In genomic region chr2:45567974-45568789, GRCh38 we compare ENCODE assay signal across 8 cellular contexts. TPM values are rescaled to one million over a fixed set of nuclear protein-coding genes. Genes with fewer than 3 reads are reported as not detected.
A peak's percentile ranks its signal among the peaks of the same experiment; 100 is the strongest.
DNase-seq lines count a peak whose midpoint lies in the region; ATAC-seq, FAIRE-seq and TF ChIP-seq lines count a peak whose summit lies in the region.

No MANE protein-coding gene starts in this region.

- peak; percentile 45 for DNase-seq in activated CD4-positive, alpha-beta T cell treated with anti-CD3 and anti-CD28 coated beads, Interleukin-2, amount 10 ng/mL, durations not matched to agents 7 days and 5 days
- DNase-seq in activated CD4-positive, alpha-beta T cell treated with anti-CD3 and anti-CD28 coated beads, Interleukin-2, amount 50 U/mL, for 48 hours = no peak
- DNase-seq in PC-3 (peak; percentile 3), fibroblast of villous mesenchyme (ENCODE audit: low read depth) (peak; percentile 95), small intestine (peak; percentile 85), coronary artery (ENCODE audit: low spot score) (no peak), iPS-NIHi11 (ENCODE audit: low spot score) (no peak)

- H3K4me3 ChIP-seq in PC-3 (ENCODE audit: low read length) = no peak overlapping the region
- peak overlapping the region; percentile 21 for H3K4me3 ChIP-seq in fibroblast of villous mesenchyme (ENCODE audit: low read depth, low read length)
- H3K4me3 ChIP-seq in small intestine (ENCODE audit: low read depth in 1 of 2, low read length in 2 of 2) = no peak overlapping the region
- H3K4me3 ChIP-seq in coronary artery = no peak overlapping the region

- no peak overlapping the region for H2AFZ ChIP-seq in PC-3 (ENCODE audit: low read length)

- intact Hi-C loops in PC-3 (cut with micrococcal nuclease) = no loop called here

- no peaks in the 10 kb centered on the region for H3F3A ChIP-seq in PC-3 (ENCODE audit: low read length, unreplicated experiment)

- WGBS in small intestine, 3 donors = 43 to 49% (median 48%) methylated on average over 5 of the region's 5 CpGs

- H3K4me1 Mint-ChIP-seq in activated CD4-positive, alpha-beta T cell treated with anti-CD3 and anti-CD28 coated beads, Interleukin-2, amount 10 ng/mL, durations not matched to agents 7 days and 5 days = peaks cover 32% of the 10 kb centered on the region

- H3K9me3 ChIP-seq in PC-3 (ENCODE audit: low read length) (no peaks in the 10 kb centered on the region), small intestine (ENCODE audit: control insufficient read depth, low read depth) (no peaks in the 10 kb centered on the region)

- no peak overlapping the region for H3K4me2 ChIP-seq in PC-3 (ENCODE audit: low read length)

- no peaks in the 10 kb centered on the region for H4K20me1 ChIP-seq in PC-3 (ENCODE audit: low read length)

- BruUV-seq in PC-3 (replicated peaks; lab: Mats Ljungman, UMichigan) = no TSS peak

- H3K4me1 ChIP-seq in PC-3 (ENCODE audit: insufficient read depth, low read length) = peaks cover 18% of the 10 kb centered on the region; the same call in 1 of the 2 replicates
- peaks cover 0 to 3% of the 10 kb centered on the region in 2 donors for H3K4me1 ChIP-seq in small intestine (ENCODE audit: control insufficient read depth in 2 of 2, insufficient read depth in 1 of 2, low read depth in 1 of 2, low read length in 1 of 2)

- H3K4me3 Mint-ChIP-seq in activated CD4-positive, alpha-beta T cell treated with anti-CD3 and anti-CD28 coated beads, Interleukin-2, amount 10 ng/mL, durations not matched to agents 7 days and 5 days = peak overlapping the region; percentile 75

- H3K9me3 Mint-ChIP-seq in activated CD4-positive, alpha-beta T cell treated with anti-CD3 and anti-CD28 coated beads, Interleukin-2, amount 10 ng/mL, durations not matched to agents 7 days and 5 days = peaks cover 10% of the 10 kb centered on the region

- H3K9ac ChIP-seq in PC-3 (ENCODE audit: low read length) = no peak overlapping the region

- no peaks in the 10 kb centered on the region for H3K27me3 Mint-ChIP-seq in activated CD4-positive, alpha-beta T cell treated with anti-CD3 and anti-CD28 coated beads, Interleukin-2, amount 10 ng/mL, durations not matched to agents 7 days and 5 days

- TF ChIP-seq CTCF in PC-3 (conservative IDR thresholded peaks at IDR 0.05; ENCODE audit: low read depth, low read length) (no peak), fibroblast of villous mesenchyme (IDR thresholded peaks at IDR 0.05; ENCODE audit: insufficient read depth, low read depth, low read length) (no peak), coronary artery (IDR thresholded peaks at IDR 0.05) (no peak)

- H3K36me3 Mint-ChIP-seq in activated CD4-positive, alpha-beta T cell treated with anti-CD3 and anti-CD28 coated beads, Interleukin-2, amount 10 ng/mL, durations not matched to agents 7 days and 5 days (ENCODE audit: low read depth) = peaks cover 47% of the 10 kb centered on the region

- H3K27me3 ChIP-seq in PC-3 (ENCODE audit: low read length) (no peaks in the 10 kb centered on the region), small intestine (ENCODE audit: control insufficient read depth in 2 of 2, insufficient read depth in 2 of 2, low read length in 2 of 2) (no peaks in the 10 kb centered on the region)

- ATAC-seq in HG02970 (IDR thresholded peaks at IDR 0.05; ENCODE audit: low FRiP score, unreplicated experiment) (peak; percentile 95), PC-3 (peak; percentile 56)

- H3K79me2 ChIP-seq in PC-3 (ENCODE audit: low read length) = no peaks in the 10 kb centered on the region

- H3K9me2 ChIP-seq in PC-3 (replicated peaks; ENCODE audit: low read length) = no peaks in the 10 kb centered on the region

- H3K36me3 ChIP-seq in PC-3 (ENCODE audit: low read depth, low read length) (peaks cover 15% of the 10 kb centered on the region), small intestine (ENCODE audit: control insufficient read depth in 2 of 2, insufficient read depth in 2 of 2, low read length in 2 of 2) (peaks cover 0 to 2% of the 10 kb centered on the region in 2 donors)

- POLR2A ChIA-PET in activated CD4-positive, alpha-beta T cell treated with anti-CD3 and anti-CD28 coated beads, Interleukin-2, amount 10 ng/mL, durations not matched to agents 7 days and 5 days (lab: Charles Lee) = interaction anchor here (1.3 kb wide), 1 partner anchor 13 kb away, joined by 8 read pairs; no protein-coding TSS in a partner anchor
- POLR2A ChIA-PET in PC-3 (lab: Charles Lee; ENCODE audit: unreplicated experiment) = no interaction called here

- H3K27ac ChIP-seq in PC-3 (ENCODE audit: low read length) = 0 out of 2 replicates have a peak overlapping the region, but pooled peaks have one; percentile 1
- peak overlapping the region; percentile 65 to 69 for H3K27ac ChIP-seq in small intestine (ENCODE audit: low read depth in 1 of 2, low read length in 1 of 2)
- peak overlapping the region in 1 of 2 donors; percentile 51 for H3K27ac ChIP-seq in coronary artery

- peak overlapping the region; percentile 95 for H3K27ac Mint-ChIP-seq in activated CD4-positive, alpha-beta T cell treated with anti-CD3 and anti-CD28 coated beads, Interleukin-2, amount 10 ng/mL, durations not matched to agents 7 days and 5 days

- FAIRE-seq in small intestine (lab: Jason Lieb, UNC) = peak; percentile 78

- CTCF ChIA-PET in activated CD4-positive, alpha-beta T cell treated with anti-CD3 and anti-CD28 coated beads, Interleukin-2, amount 10 ng/mL, durations not matched to agents 7 days and 5 days (lab: Charles Lee) = interaction anchor here (0.9 to 1.7 kb wide), 6 partner anchors 9 to 43 kb away, joined by 3 to 6 read pairs (median 4); partner anchors contain the start of gene SRBD1
- CTCF ChIA-PET in PC-3 (lab: Charles Lee) = no interaction called here

RNA-seq across cellular contexts. Expression of gene SRBD1, which starts 42.9 kb away (rescaled TPM):
- total RNA-seq in activated CD4-positive, alpha-beta T cell treated with anti-CD3 and anti-CD28 coated beads, Interleukin-2, amount 10 ng/mL, durations not matched to agents 7 days and 5 days = 10 to 100 TPM; 19.4 to 20.0 TPM
- total RNA-seq in PC-3 (2014; rRNA removed) (19.8 and 20.8 TPM in 2 replicates), fibroblast of villous mesenchyme (19.6 and 31.1 TPM in 2 replicates)
- 1 to 10 TPM; 4.7 to 7.3 (median 6.8) TPM for polyA plus RNA-seq in small intestine

Comparison
In these comparisons a context has a peak if more than half of its experiments do, and no peak if none do; other contexts are left out.
1. DNase-seq: peak in activated CD4-positive, alpha-beta T cell treated with anti-CD3 and anti-CD28 coated beads, Interleukin-2, amount 10 ng/mL, durations not matched to agents 7 days and 5 days (single experiment), PC-3 (single experiment), fibroblast of villous mesenchyme (single experiment) and small intestine (single experiment); none in activated CD4-positive, alpha-beta T cell treated with anti-CD3 and anti-CD28 coated beads, Interleukin-2, amount 50 U/mL, for 48 hours (0 of 2), coronary artery (single experiment) and iPS-NIHi11 (single experiment).